Comparison of ENCODE assay signal across 11 cellular contexts in genomic region chr16:87389245-87389644, GRCh38. TPM values are rescaled to one million over a fixed set of nuclear protein-coding genes. Genes with fewer than 3 reads are reported as not detected.
DNase-seq lines count a peak whose midpoint lies in the region; ATAC-seq and TF ChIP-seq lines count a peak whose summit lies in the region.
"Had no signal": no experiment of that assay in that cellular context is flagged by ENCODE, and none has a peak within 500 bp of the region (broad histone marks: within the 10 kb centered on the region; RNA-seq: fewer than 3 reads in every experiment).

No MANE protein-coding gene starts in this region.

- H3K4me3 ChIP-seq in DND-41 (ENCODE audit: low read depth in 1 of 2, low read length in 2 of 2) (no peak overlapping the region), duodenal mucosa (ENCODE audit: low read depth in 1 of 2, low read length in 2 of 2) (no peak overlapping the region), trophoblast cell (ENCODE audit: low read depth, low read length) (no peak overlapping the region)
- H3K4me3 ChIP-seq: MG63 had no signal

- H3K27me3 ChIP-seq in DND-41 (ENCODE audit: insufficient read depth, low read length, poor library complexity) (no peaks in the 10 kb centered on the region), duodenal mucosa (ENCODE audit: control insufficient read depth in 1 of 2, insufficient read depth in 2 of 2, low read length in 2 of 2) (no peaks in the 10 kb centered on the region), trophoblast cell (ENCODE audit: insufficient read depth, low read length) (no peaks in the 10 kb centered on the region)
- H3K27me3 ChIP-seq: MG63 had no signal

- H3K18ac ChIP-seq in trophoblast cell (ENCODE audit: low read length): no peak overlapping the region

- no peak overlapping the region for H4K12ac ChIP-seq in trophoblast cell (ENCODE audit: low read depth, low read length)

- no CpG with 5 or more reads among the region's 5 CpGs for WGBS in trophoblast cell (ENCODE audit: extremely low coverage, insufficient coverage, insufficient read length)

- H3K36me3 ChIP-seq in DND-41 (ENCODE audit: insufficient read depth, low read length): no peaks in the 10 kb centered on the region; the same call in 1 of the 2 replicates
- H3K36me3 ChIP-seq in duodenal mucosa (ENCODE audit: control insufficient read depth in 1 of 2, insufficient read depth in 2 of 2, low read length in 2 of 2): no peaks in the 10 kb centered on the region
- H3K36me3 ChIP-seq in trophoblast cell (ENCODE audit: control insufficient read depth in 1 of 2, insufficient read depth in 2 of 2, low read length in 2 of 2): no peaks in the 10 kb centered on the region
- H3K36me3 ChIP-seq: MG63 had no signal

- no peak overlapping the region for H2BK120ac ChIP-seq in trophoblast cell (ENCODE audit: insufficient read depth, low read length, poor library complexity)

- H4K20me1 ChIP-seq in DND-41 (ENCODE audit: insufficient read depth, low read length): peaks cover 14% of the 10 kb centered on the region

- no peak overlapping the region for H2BK5ac ChIP-seq in trophoblast cell (ENCODE audit: low read depth, low read length, poor library complexity)

- TF ChIP-seq CTCF in DND-41 (IDR thresholded peaks at IDR 0.05; ENCODE audit: borderline replicate concordance, extremely low read depth, low read length, poor library complexity, severe bottlenecking): no peak

- H3K27ac ChIP-seq in DND-41 (ENCODE audit: low read length): peak overlapping the region; percentile 68
- peak overlapping the region; percentile 28 for H3K27ac ChIP-seq in duodenal mucosa (ENCODE audit: low read depth, low read length)
- H3K27ac ChIP-seq in trophoblast cell (ENCODE audit: low read depth, low read length): no peak overlapping the region

- H3K79me2 ChIP-seq in DND-41 (ENCODE audit: insufficient read depth, low read length) (peaks cover 61% of the 10 kb centered on the region), trophoblast cell (ENCODE audit: control insufficient read depth, insufficient read depth, low read length, poor library complexity) (peaks cover 15% of the 10 kb centered on the region)

- H3K9ac ChIP-seq in DND-41 (ENCODE audit: low read depth, low read length): peak overlapping the region; percentile 54; the same call in 1 of the 2 replicates
- H3K9ac ChIP-seq in duodenal mucosa (ENCODE audit: low read depth in 1 of 2, low read length in 2 of 2): peak overlapping the region in 1 of 2 donors; percentile 16
- no peak overlapping the region for H3K9ac ChIP-seq in trophoblast cell (ENCODE audit: low read length)

- peak overlapping the region; percentile 61 for H2BK12ac ChIP-seq in trophoblast cell (ENCODE audit: low read length)

- no peak overlapping the region for H4K8ac ChIP-seq in trophoblast cell (ENCODE audit: low read depth, low read length)

- H2AFZ ChIP-seq in DND-41 (ENCODE audit: low read depth, low read length): peak overlapping the region; percentile 0; the same call in 1 of the 2 replicates
- H2AFZ ChIP-seq in trophoblast cell (ENCODE audit: insufficient read depth, low read length, poor library complexity): no peak overlapping the region

- H3K9me3 ChIP-seq in DND-41 (ENCODE audit: insufficient read depth, low read length, severe bottlenecking): no peaks in the 10 kb centered on the region
- no peaks in the 10 kb centered on the region for H3K9me3 ChIP-seq in duodenal mucosa (ENCODE audit: control insufficient read depth in 1 of 2, low read length in 2 of 2)
- no peaks in the 10 kb centered on the region for H3K9me3 ChIP-seq in trophoblast cell (ENCODE audit: insufficient read depth, low read depth, low read length)
- H3K9me3 ChIP-seq: MG63 had no signal

- peak overlapping the region; percentile 66; the same call in 1 of the 2 replicates for H3K4me2 ChIP-seq in DND-41 (ENCODE audit: insufficient read depth, low read length)
- H3K4me2 ChIP-seq in trophoblast cell (ENCODE audit: low read length): no peak overlapping the region

- no peak for DNase-seq in DND-41
- peak; percentile 3 for DNase-seq in NCI-H69 (lab: John Stamatoyannopoulos, UW)
- DNase-seq in trophoblast cell: no peak
- no peak for DNase-seq in putamen (ENCODE audit: low spot score)
- no peak for DNase-seq in NCI-H2081 treated with DMSO at 0.1 percent for 48 hours (lab: John Stamatoyannopoulos, UW)
- no peak for DNase-seq in SKM-1 (lab: John Stamatoyannopoulos, UW; ENCODE audit: unreplicated experiment)
- no peak for DNase-seq in NCI-H526 treated with DMSO at 0.1 percent for 48 hours (lab: John Stamatoyannopoulos, UW)
- DNase-seq: activated CD4-positive, CD25-positive, alpha-beta regulatory T cell; MG63; nephron progenitor cell had no signal

- peaks cover 67% of the 10 kb centered on the region for H3K4me1 ChIP-seq in DND-41 (ENCODE audit: insufficient read depth, low read length)
- H3K4me1 ChIP-seq in duodenal mucosa (ENCODE audit: control insufficient read depth in 1 of 2, insufficient read depth in 2 of 2, low read length in 2 of 2): peaks cover 27 to 41% of the 10 kb centered on the region in 2 donors
- H3K4me1 ChIP-seq in trophoblast cell (ENCODE audit: control insufficient read depth in 1 of 2, insufficient read depth in 2 of 2, low read length in 2 of 2): peaks cover 6 to 12% of the 10 kb centered on the region in 2 experiments

- peaks cover 13% of the 10 kb centered on the region for H3K79me1 ChIP-seq in trophoblast cell (ENCODE audit: low read length)

- no peak overlapping the region for H3K4ac ChIP-seq in trophoblast cell (ENCODE audit: low read depth, low read length)

- no peak overlapping the region for H3K14ac ChIP-seq in trophoblast cell (ENCODE audit: low read length)

- ATAC-seq in DND-41 (ENCODE audit: insufficient read depth, low read depth): no peak

- peak overlapping the region; percentile 35 for H4K91ac ChIP-seq in trophoblast cell (ENCODE audit: low read depth, low read length)

- no peak overlapping the region for H2AK5ac ChIP-seq in trophoblast cell (ENCODE audit: low read length)

- no peak overlapping the region for H3K23ac ChIP-seq in trophoblast cell (ENCODE audit: low read length)

RNA-seq across cellular contexts. Expression of gene MAP1LC3B, which starts 2.9 kb away (rescaled TPM):
- polyA plus RNA-seq in trophoblast cell (2013): 81.7 and 82.7 TPM in 2 replicates

RNA-seq across cellular contexts. Expression of gene FBXO31, which starts 5.7 kb away (rescaled TPM):
- 7.8 TPM in 2 replicates for polyA plus RNA-seq in trophoblast cell (2013)
